9 cellular contexts compared by ENCODE assay signal in the genomic region with DNA sequence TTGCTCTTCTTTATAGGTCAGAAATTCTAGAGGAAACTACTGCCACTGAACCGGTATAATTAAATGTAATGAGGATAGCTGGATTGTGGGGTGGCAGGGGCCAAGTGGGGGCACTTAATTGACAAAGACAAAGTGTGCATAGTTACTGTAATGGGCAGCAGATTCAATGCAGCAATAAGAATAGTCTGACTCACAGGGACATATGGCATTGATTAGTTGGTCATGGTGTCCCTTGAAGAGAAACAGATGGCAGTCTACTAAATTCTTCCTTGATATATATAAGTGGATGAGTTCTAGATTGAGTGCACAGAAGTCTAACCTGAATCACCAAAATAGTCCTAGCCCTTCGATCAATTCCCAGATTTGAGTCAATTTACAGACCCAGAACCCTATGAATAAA. TPM values are rescaled to one million over a fixed set of nuclear protein-coding genes. Genes with fewer than 3 reads are reported as not detected.
DNase-seq lines count a peak whose midpoint lies in the region; ATAC-seq and TF ChIP-seq lines count a peak whose summit lies in the region.
"Had no signal": no experiment of that assay in that cellular context is flagged by ENCODE, and none has a peak within 500 bp of the region (broad histone marks: within the 10 kb centered on the region; RNA-seq: fewer than 3 reads in every experiment).

No MANE protein-coding gene starts in this region.

- POLR2A ChIA-PET in A673 (lab: Charles Lee; ENCODE audit: low non-redundant PET) = interaction anchor here (0.5 kb wide), 1 partner anchor 1535 kb away, joined by 6 read pairs; no protein-coding TSS in a partner anchor
- POLR2A ChIA-PET in activated CD8-positive, alpha-beta T cell treated with anti-CD3 and anti-CD28 coated beads for 36 hours (lab: Charles Lee) = no interaction called here

- H3K9ac ChIP-seq in iPS-15b (ENCODE audit: low read depth, low read length) = no peak overlapping the region
- H3K9ac ChIP-seq in mesendoderm (ENCODE audit: low read length) = no peak overlapping the region

- H3K9me3 Mint-ChIP-seq in activated CD8-positive, alpha-beta T cell treated with anti-CD3 and anti-CD28 coated beads for 36 hours = no peaks in the 10 kb centered on the region

- no peaks in the 10 kb centered on the region for H3K27me3 Mint-ChIP-seq in activated CD8-positive, alpha-beta T cell treated with anti-CD3 and anti-CD28 coated beads for 36 hours

- H3K27ac Mint-ChIP-seq in activated CD8-positive, alpha-beta T cell treated with anti-CD3 and anti-CD28 coated beads for 36 hours = no peak overlapping the region

- H2BK120ac ChIP-seq in mesendoderm (ENCODE audit: low read depth, low read length) = no peak overlapping the region

- H3K36me3 Mint-ChIP-seq in activated CD8-positive, alpha-beta T cell treated with anti-CD3 and anti-CD28 coated beads for 36 hours (ENCODE audit: low read depth) = peaks cover 6% of the 10 kb centered on the region

- no TSS peak for BruUV-seq in A673 (replicated peaks; lab: Mats Ljungman, UMichigan)

- peaks cover 56% of the 10 kb centered on the region for H3K4me1 Mint-ChIP-seq in activated CD8-positive, alpha-beta T cell treated with anti-CD3 and anti-CD28 coated beads for 36 hours (ENCODE audit: low read depth)

- no peaks in the 10 kb centered on the region for H3K27me3 ChIP-seq in A673 (replicated peaks; ENCODE audit: insufficient read depth, low read depth, low read length, poor library complexity)
- no peaks in the 10 kb centered on the region for H3K27me3 ChIP-seq in iPS-15b (ENCODE audit: control insufficient read depth, insufficient read depth, low read length)
- H3K27me3 ChIP-seq in mesendoderm (ENCODE audit: insufficient read depth, low read length, poor library complexity) = no peaks in the 10 kb centered on the region

- no peaks in the 10 kb centered on the region for H3K9me3 ChIP-seq in A673 (ENCODE audit: low read depth, low read length, poor library complexity, severe bottlenecking)
- no peaks in the 10 kb centered on the region for H3K9me3 ChIP-seq in iPS-15b (ENCODE audit: control insufficient read depth, insufficient read depth, low read length)

- H3K4ac ChIP-seq in mesendoderm (ENCODE audit: low read depth, low read length) = no peak overlapping the region

- no peak overlapping the region for H3K23ac ChIP-seq in mesendoderm (ENCODE audit: low read length)

- WGBS in mesendoderm (ENCODE audit: extremely low coverage, insufficient coverage, low lambda C conversion rate) = no CpG with 5 or more reads among the region's 2 CpGs

- no peaks in the 10 kb centered on the region for H3K79me2 ChIP-seq in mesendoderm (ENCODE audit: control insufficient read depth, insufficient read depth, low read length)

- H3K4me3 ChIP-seq in A673 (ENCODE audit: low read depth, low read length, poor library complexity, severe bottlenecking) (peak overlapping the region; percentile 70), iPS-15b (ENCODE audit: low read depth, low read length) (peak overlapping the region; percentile 60), mesendoderm (ENCODE audit: low read length) (no peak overlapping the region)

- H3K4me1 ChIP-seq in A673 (ENCODE audit: insufficient read depth, low read length, poor library complexity, severe bottlenecking) (peaks cover 4% of the 10 kb centered on the region), iPS-15b (ENCODE audit: control insufficient read depth, insufficient read depth, low read length) (no peaks in the 10 kb centered on the region), mesendoderm (ENCODE audit: control insufficient read depth, low read depth, low read length) (no peaks in the 10 kb centered on the region)

- H3K4me3 Mint-ChIP-seq in activated CD8-positive, alpha-beta T cell treated with anti-CD3 and anti-CD28 coated beads for 36 hours = peak overlapping the region; percentile 82

- no peak overlapping the region for H3K18ac ChIP-seq in mesendoderm (ENCODE audit: low read length)

- no peak overlapping the region for H3K4me2 ChIP-seq in mesendoderm (ENCODE audit: low read length)

- no peak overlapping the region for H3K56ac ChIP-seq in mesendoderm (ENCODE audit: low read length)

- TF ChIP-seq CTCF in A673 (conservative IDR thresholded peaks at IDR 0.05; ENCODE audit: low read depth, low read length) = no peak
- TF ChIP-seq CTCF in activated CD8-positive, alpha-beta T cell treated with anti-CD3 and anti-CD28 coated beads for 36 hours (IDR thresholded peaks at IDR 0.05) = no peak

- no peak for ATAC-seq in activated CD8-positive, alpha-beta T cell treated with anti-CD3 and anti-CD28 coated beads for 36 hours
- no peak for ATAC-seq in GM21447 (IDR thresholded peaks at IDR 0.05; ENCODE audit: unreplicated experiment)

- peak; percentile 71 for DNase-seq in A673 (ENCODE audit: low spot score)
- DNase-seq in ELR (ENCODE audit: low read depth) = peak; percentile 34
- DNase-seq in activated CD8-positive, alpha-beta T cell treated with anti-CD3 and anti-CD28 coated beads for 36 hours = no peak
- no peak for DNase-seq in activated gamma-delta T cell treated with Interleukin-2 at 50 U/mL for 16 hours
- DNase-seq in UCSD-AML1 (lab: John Stamatoyannopoulos, UW; ENCODE audit: unreplicated experiment) = no peak
- DNase-seq in mesendoderm = no peak
- DNase-seq: GDM1 had no signal

- peak overlapping the region; percentile 26 for H3K27ac ChIP-seq in A673 (ENCODE audit: low read depth, low read length, poor library complexity, severe bottlenecking)
- H3K27ac ChIP-seq in mesendoderm (ENCODE audit: low read depth, low read length) = no peak overlapping the region

- H2BK15ac ChIP-seq in mesendoderm (replicated peaks; ENCODE audit: low read depth) = no peak overlapping the region

- intact Hi-C loops in A673 (cut with micrococcal nuclease; ENCODE audit: unreplicated experiment) = no loop called here
- intact Hi-C loops in activated CD8-positive, alpha-beta T cell treated with anti-CD3 and anti-CD28 coated beads for 36 hours (cut with micrococcal nuclease) = no loop called here

- CTCF ChIA-PET in A673 (lab: Charles Lee) = no interaction called here
- CTCF ChIA-PET in activated CD8-positive, alpha-beta T cell treated with anti-CD3 and anti-CD28 coated beads for 36 hours (lab: Charles Lee) = no interaction called here

- H4K8ac ChIP-seq in mesendoderm (ENCODE audit: low read depth, low read length) = no peak overlapping the region

- H3K79me1 ChIP-seq in mesendoderm (ENCODE audit: low read length) = no peaks in the 10 kb centered on the region

- H4K5ac ChIP-seq in mesendoderm (ENCODE audit: low read length) = no peak overlapping the region

- H3K36me3 ChIP-seq in A673 (ENCODE audit: insufficient read depth, low read length, poor library complexity, severe bottlenecking) = no peaks in the 10 kb centered on the region
- H3K36me3 ChIP-seq in iPS-15b (ENCODE audit: control insufficient read depth, insufficient read depth, low read length) = peaks cover 6% of the 10 kb centered on the region
- no peaks in the 10 kb centered on the region for H3K36me3 ChIP-seq in mesendoderm (ENCODE audit: control insufficient read depth, insufficient read depth, low read length)

- no peak overlapping the region for H2AK5ac ChIP-seq in mesendoderm (ENCODE audit: low read length)

- no peak overlapping the region for H2BK5ac ChIP-seq in mesendoderm (ENCODE audit: low read length)

RNA-seq across cellular contexts. Expression of a gene that starts 3.1 kb away (rescaled TPM):
- 8.7 and 9.4 TPM in 2 replicates for total RNA-seq in A673 (2021)
- 1 to 10 TPM; 2.5 to 3.5 TPM for total RNA-seq in activated CD8-positive, alpha-beta T cell treated with anti-CD3 and anti-CD28 coated beads for 36 hours
- polyA plus RNA-seq in mesendoderm (2013, experiment 1 of 2) = 2.1 TPM
- 2.3 TPM for polyA plus RNA-seq in mesendoderm (2013, experiment 2 of 2)

RNA-seq across cellular contexts. Expression of a gene that starts 3.8 kb away (rescaled TPM):
- total RNA-seq in A673 (2021) = 10.6 and 12.1 TPM in 2 replicates
- 1 to 10 TPM; 1.2 to 1.3 TPM for total RNA-seq in activated CD8-positive, alpha-beta T cell treated with anti-CD3 and anti-CD28 coated beads for 36 hours
- 2.4 TPM for polyA plus RNA-seq in mesendoderm (2013, experiment 1 of 2)
- 2.4 TPM for polyA plus RNA-seq in mesendoderm (2013, experiment 2 of 2)

RNA-seq across cellular contexts. Expression of a gene that starts 31.5 kb away (rescaled TPM):
- not detected in 2 replicates for total RNA-seq in A673 (2021)
- total RNA-seq in activated CD8-positive, alpha-beta T cell treated with anti-CD3 and anti-CD28 coated beads for 36 hours = not detected
- polyA plus RNA-seq in mesendoderm (2013, experiment 1 of 2) = not detected
- not detected for polyA plus RNA-seq in mesendoderm (2013, experiment 2 of 2)

Comparison
In these comparisons a context has a peak if more than half of its experiments do, and no peak if none do; other contexts are left out.
1. DNase-seq: peak in A673 (single experiment) and ELR (single experiment); none in activated CD8-positive, alpha-beta T cell treated with anti-CD3 and anti-CD28 coated beads for 36 hours (single experiment), activated gamma-delta T cell treated with Interleukin-2 at 50 U/mL for 16 hours (single experiment), UCSD-AML1 (single experiment) and mesendoderm (single experiment).